Comparison of ENCODE assay signal across 10 cellular contexts in the genomic region with DNA sequence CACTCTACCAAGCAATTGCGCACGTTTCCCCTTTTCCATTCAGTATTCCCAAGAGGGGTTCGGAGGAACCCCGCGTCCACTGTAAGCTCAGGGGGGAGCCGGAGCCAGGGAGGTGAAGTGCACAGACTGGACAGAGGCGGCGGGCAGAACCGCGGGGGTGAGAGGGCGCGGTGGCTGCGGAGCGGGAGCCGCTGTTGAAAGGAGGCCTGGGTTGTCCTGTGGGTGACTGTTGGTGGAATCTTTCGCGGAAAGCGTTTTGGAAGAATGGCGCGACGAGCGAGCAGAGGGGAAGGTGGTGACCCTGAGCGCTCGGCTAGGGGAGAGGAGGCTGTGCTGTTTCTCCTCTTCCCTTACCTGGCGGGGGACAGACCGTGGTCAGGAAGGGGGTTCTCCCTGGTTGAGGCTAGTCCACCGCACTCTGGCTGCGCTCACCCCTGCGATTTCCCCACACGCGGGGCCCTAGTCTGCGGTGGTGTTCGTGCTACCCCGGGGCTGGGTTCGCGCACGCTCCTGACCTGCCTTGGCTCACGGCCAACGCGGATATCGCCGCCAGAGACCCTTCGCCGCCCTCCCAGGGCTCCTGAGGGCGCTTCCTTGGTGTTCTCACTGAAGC.
DNase-seq lines count a peak whose midpoint lies in the region; ATAC-seq, FAIRE-seq and TF ChIP-seq lines count a peak whose summit lies in the region.
"Had no signal": no experiment of that assay in that cellular context is flagged by ENCODE, and none has a peak within 500 bp of the region (broad histone marks: within the 10 kb centered on the region; RNA-seq: fewer than 3 reads in every experiment).

No MANE protein-coding gene starts in this region.

- POLR2A ChIA-PET in activated naive CD8-positive, alpha-beta T cell treated with anti-CD3 and anti-CD28 coated beads, Interleukin-2, amount 10 ng/mL, durations not matched to agents 7 days and 5 days (lab: Charles Lee), result interaction anchor here (0.8 to 1.2 kb wide), 2 partner anchors 36 to 92 kb away, joined by 3 to 4 read pairs; no protein-coding TSS in a partner anchor

- peaks cover 27% of the 10 kb centered on the region for H3K4me1 Mint-ChIP-seq in activated naive CD8-positive, alpha-beta T cell treated with anti-CD3 and anti-CD28 coated beads, Interleukin-2, amount 10 ng/mL, durations not matched to agents 7 days and 5 days

- no peak for ATAC-seq in activated naive CD8-positive, alpha-beta T cell treated with anti-CD3 and anti-CD28 coated beads, Interleukin-2, amount 10 ng/mL, durations not matched to agents 7 days and 5 days (ENCODE audit: low read depth)
- no peak for ATAC-seq in HG02610 (IDR thresholded peaks at IDR 0.05; ENCODE audit: unreplicated experiment)
- ATAC-seq: activated naive CD4-positive, alpha-beta T cell treated with anti-CD3 and anti-CD28 coated beads, Interleukin-2, amount 50 U/mL, for 72 hours had no signal

- H3K27ac ChIP-seq in mesodermal cell (ENCODE audit: low read depth, low read length, severe bottlenecking), result no peak overlapping the region

- DNase-seq in stimulated activated naive CD4-positive, alpha-beta T cell (lab: John Stamatoyannopoulos, UW), result peak in 4 of 6 experiments; percentile 1 to 42 (median 12)
- no peak for DNase-seq in stimulated activated naive CD4-positive, alpha-beta T cell treated with Interleukin-2 at 50 U/mL for 16 hours (lab: John Stamatoyannopoulos, UW)
- DNase-seq in activated naive CD8-positive, alpha-beta T cell treated with anti-CD3 and anti-CD28 coated beads, Interleukin-2, amount 10 ng/mL, durations not matched to agents 7 days and 5 days, result peak; percentile 40
- DNase-seq in HT-29 (ENCODE audit: low spot score), result no peak
- no peak for DNase-seq in H54 (ENCODE audit: insufficient read length, low spot score)
- DNase-seq in NCI-H748 treated with DMSO at 0.1 percent for 48 hours (lab: John Stamatoyannopoulos, UW), result no peak
- DNase-seq: NCI-H1694 had no signal

- TF ChIP-seq POLR2A in H54 (IDR thresholded peaks at IDR 0.05; ENCODE audit: low read depth, low read length), result no peak

- no peaks in the 10 kb centered on the region for H3K36me3 Mint-ChIP-seq in activated naive CD8-positive, alpha-beta T cell treated with anti-CD3 and anti-CD28 coated beads, Interleukin-2, amount 10 ng/mL, durations not matched to agents 7 days and 5 days

- H3K36me3 ChIP-seq in mesodermal cell (ENCODE audit: control insufficient read depth, insufficient read depth, low read length), result no peaks in the 10 kb centered on the region

- H3K9me3 ChIP-seq in mesodermal cell (ENCODE audit: control insufficient read depth, low read length), result peaks cover 9% of the 10 kb centered on the region

- no peak overlapping the region for H3K27ac Mint-ChIP-seq in activated naive CD8-positive, alpha-beta T cell treated with anti-CD3 and anti-CD28 coated beads, Interleukin-2, amount 10 ng/mL, durations not matched to agents 7 days and 5 days

- peaks cover 84% of the 10 kb centered on the region for H3K27me3 Mint-ChIP-seq in activated naive CD8-positive, alpha-beta T cell treated with anti-CD3 and anti-CD28 coated beads, Interleukin-2, amount 10 ng/mL, durations not matched to agents 7 days and 5 days

- H3K9me3 Mint-ChIP-seq in activated naive CD8-positive, alpha-beta T cell treated with anti-CD3 and anti-CD28 coated beads, Interleukin-2, amount 10 ng/mL, durations not matched to agents 7 days and 5 days, result peaks cover 1% of the 10 kb centered on the region

- peaks cover 19% of the 10 kb centered on the region for H3K4me1 ChIP-seq in mesodermal cell (ENCODE audit: control insufficient read depth, insufficient read depth, low read length, poor library complexity, severe bottlenecking)

- H3K4me3 Mint-ChIP-seq in activated naive CD8-positive, alpha-beta T cell treated with anti-CD3 and anti-CD28 coated beads, Interleukin-2, amount 10 ng/mL, durations not matched to agents 7 days and 5 days, result peak overlapping the region; percentile 69

- FAIRE-seq in H54 (lab: Jason Lieb, UNC), result no peak

- WGBS in mesodermal cell (ENCODE audit: insufficient coverage in 2 of 2), 2 experiments, result 11 to 18% methylated on average over 27 to 37 of the region's 45 CpGs

- H3K4me3 ChIP-seq in mesodermal cell (ENCODE audit: extremely low read depth, insufficient read depth, low read length, poor library complexity, severe bottlenecking), result peak overlapping the region; percentile 24

Comparison
In these comparisons a context has a peak if more than half of its experiments do, and no peak if none do; other contexts are left out.
1. DNase-seq: peak in stimulated activated naive CD4-positive, alpha-beta T cell (4 of 6) and activated naive CD8-positive, alpha-beta T cell treated with anti-CD3 and anti-CD28 coated beads, Interleukin-2, amount 10 ng/mL, durations not matched to agents 7 days and 5 days (single experiment); none in stimulated activated naive CD4-positive, alpha-beta T cell treated with Interleukin-2 at 50 U/mL for 16 hours (single experiment), HT-29 (single experiment), H54 (single experiment) and NCI-H748 treated with DMSO at 0.1 percent for 48 hours (single experiment).